1 cellular context compared by ENCODE assay signal in genomic region chr10:29946953-29947700, GRCh38.
TF ChIP-seq lines count a peak whose summit lies in the region.

No MANE protein-coding gene starts in this region.

TF ChIP-seq in IMR-90, 13 proteins besides CTCF, POLR2A, EP300 and RAD21 (continued from another document):
- TF ChIP-seq ELK1 (IDR thresholded peaks at IDR 0.05; ENCODE audit: borderline replicate concordance, low read depth, low read length), result no peak
- TF ChIP-seq MAZ (IDR thresholded peaks at IDR 0.05; ENCODE audit: borderline replicate concordance, low read depth, low read length), result peak; percentile 28; the same call in 1 of the 2 replicates
- peak; percentile 26 for TF ChIP-seq RCOR1 (IDR thresholded peaks at IDR 0.05; ENCODE audit: insufficient replicate concordance, low read length)
- 0 out of 2 replicates have a peak, but pooled peaks have one; percentile 5 for TF ChIP-seq MAFK (IDR thresholded peaks at IDR 0.05; ENCODE audit: low read depth, low read length)
- TF ChIP-seq BHLHE40 (IDR thresholded peaks at IDR 0.05; ENCODE audit: low read depth, low read length), result no peak
- peak; percentile 52 for TF ChIP-seq CEBPB (IDR thresholded peaks at IDR 0.05; ENCODE audit: low read depth, low read length)
- TF ChIP-seq NFE2L2 (IDR thresholded peaks at IDR 0.05; ENCODE audit: low read depth, low read length), result no peak
- TF ChIP-seq MXI1 (IDR thresholded peaks at IDR 0.05; ENCODE audit: borderline replicate concordance, low read depth, low read length), result 0 out of 2 replicates have a peak, but pooled peaks have one; percentile 38
- TF ChIP-seq USF2 (IDR thresholded peaks at IDR 0.05; ENCODE audit: low read depth, low read length), result no peak
